In the genomic region with DNA sequence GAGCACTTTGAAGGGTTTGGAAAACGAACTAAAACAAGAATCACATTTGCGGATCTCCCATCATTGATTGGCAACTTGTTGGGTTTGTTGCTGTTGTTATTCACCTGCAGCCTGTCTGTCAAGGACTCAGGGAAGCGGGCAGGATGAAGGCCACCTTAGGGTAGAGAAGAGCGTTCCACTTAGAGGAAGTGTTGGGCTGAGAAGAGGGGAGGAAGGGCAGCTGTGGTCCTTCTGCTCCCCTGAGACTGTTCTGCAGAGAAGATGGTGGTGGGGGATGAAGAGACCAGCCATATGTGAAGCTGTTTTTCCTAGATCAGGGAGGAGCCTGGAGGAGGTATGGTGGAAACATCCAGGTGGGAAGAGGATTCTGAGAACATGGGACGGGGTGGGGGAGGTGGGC, we compare ENCODE assay signal across 1 cellular context.
TF ChIP-seq lines count a peak whose summit lies in the region.

No MANE protein-coding gene starts in this region.

TF ChIP-seq in GM12878, 131 proteins besides CTCF, POLR2A, EP300 and RAD21 (continued from another document):
- TF ChIP-seq, protein P1, sequence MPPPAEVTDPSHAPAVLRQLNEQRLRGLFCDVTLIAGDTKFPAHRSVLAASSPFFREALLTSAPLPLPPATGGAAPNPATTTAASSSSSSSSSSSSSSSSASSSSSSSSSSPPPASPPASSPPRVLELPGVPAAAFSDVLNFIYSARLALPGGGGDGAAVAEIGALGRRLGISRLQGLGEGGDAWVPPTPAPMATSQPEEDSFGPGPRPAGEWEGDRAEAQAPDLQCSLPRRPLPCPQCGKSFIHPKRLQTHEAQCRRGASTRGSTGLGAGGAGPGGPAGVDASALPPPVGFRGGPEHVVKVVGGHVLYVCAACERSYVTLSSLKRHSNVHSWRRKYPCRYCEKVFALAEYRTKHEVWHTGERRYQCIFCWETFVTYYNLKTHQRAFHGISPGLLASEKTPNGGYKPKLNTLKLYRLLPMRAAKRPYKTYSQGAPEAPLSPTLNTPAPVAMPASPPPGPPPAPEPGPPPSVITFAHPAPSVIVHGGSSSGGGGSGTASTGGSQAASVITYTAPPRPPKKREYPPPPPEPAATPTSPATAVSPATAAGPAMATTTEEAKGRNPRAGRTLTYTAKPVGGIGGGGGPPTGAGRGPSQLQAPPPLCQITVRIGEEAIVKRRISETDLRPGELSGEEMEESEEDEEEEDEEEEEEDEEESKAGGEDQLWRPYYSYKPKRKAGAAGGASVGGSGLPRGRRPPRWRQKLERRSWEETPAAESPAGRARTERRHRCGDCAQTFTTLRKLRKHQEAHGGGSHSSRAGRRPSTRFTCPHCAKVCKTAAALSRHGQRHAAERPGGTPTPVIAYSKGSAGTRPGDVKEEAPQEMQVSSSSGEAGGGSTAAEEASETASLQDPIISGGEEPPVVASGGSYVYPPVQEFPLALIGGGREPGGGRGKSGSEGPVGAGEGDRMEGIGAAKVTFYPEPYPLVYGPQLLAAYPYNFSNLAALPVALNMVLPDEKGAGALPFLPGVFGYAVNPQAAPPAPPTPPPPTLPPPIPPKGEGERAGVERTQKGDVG (CRISPR knock-in tag; IDR thresholded peaks at IDR 0.05): no peak
- no peak for TF ChIP-seq PKNOX1 (IDR thresholded peaks at IDR 0.05)
- no peak for TF ChIP-seq ETV6 (conservative IDR thresholded peaks at IDR 0.05 in 1 of 2, IDR thresholded peaks at IDR 0.05 in 1 of 2; ENCODE audit: borderline replicate concordance in 1 of 2, low read depth in 1 of 2)
- TF ChIP-seq MYC (IDR thresholded peaks at IDR 0.05; ENCODE audit: insufficient read depth, insufficient read length, insufficient replicate concordance, low read length, severe bottlenecking): no peak
- TF ChIP-seq IKZF2 (IDR thresholded peaks at IDR 0.05): no peak
- TF ChIP-seq PAX5 (IDR thresholded peaks at IDR 0.05; ENCODE audit: borderline replicate concordance, low read depth, low read length): no peak
- TF ChIP-seq, protein P2, sequence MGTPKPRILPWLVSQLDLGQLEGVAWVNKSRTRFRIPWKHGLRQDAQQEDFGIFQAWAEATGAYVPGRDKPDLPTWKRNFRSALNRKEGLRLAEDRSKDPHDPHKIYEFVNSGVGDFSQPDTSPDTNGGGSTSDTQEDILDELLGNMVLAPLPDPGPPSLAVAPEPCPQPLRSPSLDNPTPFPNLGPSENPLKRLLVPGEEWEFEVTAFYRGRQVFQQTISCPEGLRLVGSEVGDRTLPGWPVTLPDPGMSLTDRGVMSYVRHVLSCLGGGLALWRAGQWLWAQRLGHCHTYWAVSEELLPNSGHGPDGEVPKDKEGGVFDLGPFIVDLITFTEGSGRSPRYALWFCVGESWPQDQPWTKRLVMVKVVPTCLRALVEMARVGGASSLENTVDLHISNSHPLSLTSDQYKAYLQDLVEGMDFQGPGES (IDR thresholded peaks at IDR 0.05): no peak
- TF ChIP-seq FOXM1 (IDR thresholded peaks at IDR 0.05; ENCODE audit: low read depth, low read length): no peak
- TF ChIP-seq TCF3 (IDR thresholded peaks at IDR 0.05; ENCODE audit: borderline replicate concordance, insufficient read depth, low read depth, low read length): no peak
- TF ChIP-seq, protein P3, sequence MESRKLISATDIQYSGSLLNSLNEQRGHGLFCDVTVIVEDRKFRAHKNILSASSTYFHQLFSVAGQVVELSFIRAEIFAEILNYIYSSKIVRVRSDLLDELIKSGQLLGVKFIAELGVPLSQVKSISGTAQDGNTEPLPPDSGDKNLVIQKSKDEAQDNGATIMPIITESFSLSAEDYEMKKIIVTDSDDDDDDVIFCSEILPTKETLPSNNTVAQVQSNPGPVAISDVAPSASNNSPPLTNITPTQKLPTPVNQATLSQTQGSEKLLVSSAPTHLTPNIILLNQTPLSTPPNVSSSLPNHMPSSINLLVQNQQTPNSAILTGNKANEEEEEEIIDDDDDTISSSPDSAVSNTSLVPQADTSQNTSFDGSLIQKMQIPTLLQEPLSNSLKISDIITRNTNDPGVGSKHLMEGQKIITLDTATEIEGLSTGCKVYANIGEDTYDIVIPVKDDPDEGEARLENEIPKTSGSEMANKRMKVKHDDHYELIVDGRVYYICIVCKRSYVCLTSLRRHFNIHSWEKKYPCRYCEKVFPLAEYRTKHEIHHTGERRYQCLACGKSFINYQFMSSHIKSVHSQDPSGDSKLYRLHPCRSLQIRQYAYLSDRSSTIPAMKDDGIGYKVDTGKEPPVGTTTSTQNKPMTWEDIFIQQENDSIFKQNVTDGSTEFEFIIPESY (IDR thresholded peaks at IDR 0.05): no peak
- TF ChIP-seq HDAC6 (IDR thresholded peaks at IDR 0.05; ENCODE audit: unreplicated experiment): no peak
- TF ChIP-seq, protein P4, sequence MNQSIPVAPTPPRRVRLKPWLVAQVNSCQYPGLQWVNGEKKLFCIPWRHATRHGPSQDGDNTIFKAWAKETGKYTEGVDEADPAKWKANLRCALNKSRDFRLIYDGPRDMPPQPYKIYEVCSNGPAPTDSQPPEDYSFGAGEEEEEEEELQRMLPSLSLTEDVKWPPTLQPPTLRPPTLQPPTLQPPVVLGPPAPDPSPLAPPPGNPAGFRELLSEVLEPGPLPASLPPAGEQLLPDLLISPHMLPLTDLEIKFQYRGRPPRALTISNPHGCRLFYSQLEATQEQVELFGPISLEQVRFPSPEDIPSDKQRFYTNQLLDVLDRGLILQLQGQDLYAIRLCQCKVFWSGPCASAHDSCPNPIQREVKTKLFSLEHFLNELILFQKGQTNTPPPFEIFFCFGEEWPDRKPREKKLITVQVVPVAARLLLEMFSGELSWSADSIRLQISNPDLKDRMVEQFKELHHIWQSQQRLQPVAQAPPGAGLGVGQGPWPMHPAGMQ (IDR thresholded peaks at IDR 0.05; ENCODE audit: borderline replicate concordance): no peak
- TF ChIP-seq MYB (IDR thresholded peaks at IDR 0.05; ENCODE audit: borderline replicate concordance, low read depth, low read length): no peak
- TF ChIP-seq SP1 (IDR thresholded peaks at IDR 0.05; ENCODE audit: low read depth, low read length): no peak
- TF ChIP-seq USF1 (IDR thresholded peaks at IDR 0.05; ENCODE audit: borderline replicate concordance, extremely low read length, insufficient read depth, low read depth, low read length): no peak
